ENCODE assay signal across 19 cellular contexts in the genomic region with DNA sequence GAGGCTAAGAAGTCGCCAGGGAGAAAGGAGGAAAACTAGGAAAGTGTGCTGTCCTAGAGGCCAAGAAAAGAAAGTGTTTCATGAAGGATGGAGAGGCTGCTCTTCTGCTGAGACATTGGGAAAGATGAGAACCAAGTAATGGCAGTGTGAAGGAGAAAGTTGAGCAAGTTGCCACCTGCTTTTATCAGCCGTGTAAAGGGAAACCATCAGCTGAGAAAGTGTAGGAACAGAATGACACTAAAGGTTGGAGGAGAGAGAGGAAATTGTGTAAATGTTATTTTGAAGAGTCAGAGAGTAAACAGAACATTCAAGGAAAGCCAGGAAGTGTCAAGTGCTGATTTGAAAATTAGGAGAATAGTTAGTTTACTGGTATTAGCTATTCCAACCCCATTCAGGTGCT.
DNase-seq lines count a peak whose midpoint lies in the region; ATAC-seq, FAIRE-seq and TF ChIP-seq lines count a peak whose summit lies in the region.
"Had no signal": no experiment of that assay in that cellular context is flagged by ENCODE, and none has a peak within 500 bp of the region (broad histone marks: within the 10 kb centered on the region; RNA-seq: fewer than 3 reads in every experiment).

No MANE protein-coding gene starts in this region.

- peaks cover 23% of the 10 kb centered on the region for H3K4me1 ChIP-seq in A549
- H3K4me1 ChIP-seq in K562 (replicated peaks in 1 of 2; ENCODE audit: control insufficient read depth in 2 of 2, insufficient read depth in 2 of 2, low read length in 2 of 2) = peaks cover 7 to 33% of the 10 kb centered on the region in 2 experiments; a peak in 4 of 5 replicates

- no peaks in the 10 kb centered on the region for H3K9me1 ChIP-seq in K562 (ENCODE audit: control insufficient read depth, insufficient read depth, low read length)

- no peaks in the 10 kb centered on the region for H3K79me2 ChIP-seq in K562 (ENCODE audit: control insufficient read depth, insufficient read depth, low read length)

- H3K4me3 ChIP-seq in A549 (no peak overlapping the region), K562 (no peak overlapping the region), epithelial cell of esophagus (ENCODE audit: low read length) (no peak overlapping the region)
- H3K4me3 ChIP-seq: BLaER1, GM12878 had no signal

- no peak; a peak in 1 of 6 replicates for ATAC-seq in A549
- no peak for ATAC-seq in K562
- ATAC-seq in HG02852 (IDR thresholded peaks at IDR 0.05; ENCODE audit: unreplicated experiment) = no peak
- ATAC-seq: GM12878 had no signal

- H3K9ac ChIP-seq in K562 (ENCODE audit: insufficient read depth in 1 of 2, low read depth in 2 of 2, low read length in 2 of 2) = no peak overlapping the region
- H3K9ac ChIP-seq: BLaER1 had no signal

- H3K4me2 ChIP-seq in A549 (0 out of 3 replicates have a peak overlapping the region, but pooled peaks have one; percentile 2), K562 (ENCODE audit: insufficient read depth, low read length) (no peak overlapping the region)
- H3K4me2 ChIP-seq: BLaER1 had no signal

- H3K27me3 ChIP-seq in K562 (ENCODE audit: control insufficient read depth in 2 of 2, insufficient read depth in 2 of 2, low read length in 2 of 2) = no peaks in the 10 kb centered on the region
- H3K27me3 ChIP-seq: BLaER1 had no signal

- no TSS peak for BruUV-seq in K562 (replicated peaks; lab: Mats Ljungman, UMichigan)

- H3K27ac ChIP-seq in A549 (0 out of 6 replicates have a peak overlapping the region, but pooled peaks of 1 of the 2 experiments have one; percentile 11), K562 (ENCODE audit: extremely low read depth, low read depth, low read length) (no peak overlapping the region)
- H3K27ac ChIP-seq: 22Rv1, BLaER1 had no signal

- H2AFZ ChIP-seq in K562 (ENCODE audit: low read depth, low read length) = peak overlapping the region; percentile 81

- H4K20me1 ChIP-seq in K562 (replicated peaks; ENCODE audit: control insufficient read depth, insufficient read depth, low read length) = no peaks in the 10 kb centered on the region
- H4K20me1 ChIP-seq: BLaER1 had no signal

- H3K9me3 ChIP-seq in A549 (no peaks in the 10 kb centered on the region), K562 (replicated peaks; ENCODE audit: control insufficient read depth, insufficient read depth, low read depth, low read length) (no peaks in the 10 kb centered on the region)
- H3K9me3 ChIP-seq: BLaER1 had no signal

- TF ChIP-seq RAD21 in A549 (conservative IDR thresholded peaks at IDR 0.05 in 1 of 2, IDR thresholded peaks at IDR 0.05 in 1 of 2) = no peak
- TF ChIP-seq RAD21 in K562 (CRISPR knock-in tag; conservative IDR thresholded peaks at IDR 0.05 in 1 of 2, IDR thresholded peaks at IDR 0.05 in 1 of 2) = no peak

- no peak for FAIRE-seq in A549 (lab: Jason Lieb, UNC)
- no peak for FAIRE-seq in K562 (lab: Jason Lieb, UNC)
- FAIRE-seq: GM12878, H1, HTR-8/SVneo had no signal

- no peak for TF ChIP-seq EP300 in A549 (IDR thresholded peaks at IDR 0.05)
- TF ChIP-seq EP300 in K562 (IDR thresholded peaks at IDR 0.05; ENCODE audit: low read length) = no peak

- CTCF ChIA-PET in A549 (lab: Yijun Ruan, JAX) (no interaction called here), K562 (lab: Yijun Ruan, JAX; ENCODE audit: low intra/inter-chr PET ratio) (interaction anchor here (0.6 kb wide), 1 partner anchor 1297 kb away, joined by 4 read pairs; no protein-coding TSS in a partner anchor)

- H3K36me3 ChIP-seq in K562 (ENCODE audit: control insufficient read depth, insufficient read depth, low read length) = no peaks in the 10 kb centered on the region
- H3K36me3 ChIP-seq: BLaER1 had no signal

- WGBS in A549 (ENCODE audit: missing lambda C conversion rate) = 50% methylated on average over 2 of the region's 2 CpGs
- 20% methylated on average over 2 of the region's 2 CpGs for WGBS in K562 (ENCODE audit: insufficient coverage, low coverage, missing lambda C conversion rate)

- TF ChIP-seq POLR2A in A549 (IDR thresholded peaks at IDR 0.05; ENCODE audit: low read length) (no peak), K562 (conservative IDR thresholded peaks at IDR 0.05) (no peak)

- in situ Hi-C loops in K562 (cut with MboI) = no loop called here

- DNase-seq in A549 (ENCODE audit: low read depth in 1 of 2, low spot score in 1 of 2) (no peak), NCI-H460 (ENCODE audit: extremely low read depth, low read depth) (peak; percentile 9), K562 (ENCODE audit: extremely low read depth in 1 of 4, low spot score in 3 of 4) (no peak), epithelial cell of esophagus (ENCODE audit: low read depth) (peak; percentile 47), NCI-H1092 (lab: John Stamatoyannopoulos, UW) (no peak), germinal center (ENCODE audit: low spot score) (no peak), NCI-H524 (lab: John Stamatoyannopoulos, UW) (no peak)
- DNase-seq: CD4-positive, alpha-beta memory T cell; DMS153; DND-41; EL; H9; IMR-90 had no signal

- intact Hi-C loops in K562 (cut with micrococcal nuclease) = no loop called here

- POLR2A ChIA-PET in A549 (lab: Yijun Ruan, JAX) (no interaction called here), K562 (lab: Yijun Ruan, JAX) (no interaction called here)

- TF ChIP-seq CTCF in A549 (IDR thresholded peaks at IDR 0.05) = no peak
- TF ChIP-seq CTCF in K562 (IDR thresholded peaks at IDR 0.05 in 2 of 3, conservative IDR thresholded peaks at IDR 0.05 in 1 of 3; ENCODE audit: insufficient read depth in 2 of 3, low read depth in 1 of 3, low read length in 3 of 3) = no peak
- no peak for TF ChIP-seq CTCF in epithelial cell of esophagus (IDR thresholded peaks at IDR 0.05; ENCODE audit: insufficient read depth, low read depth, low read length, missing control alignments)

TF ChIP-seq in A549, 52 proteins besides CTCF, POLR2A, EP300 and RAD21:
- TF ChIP-seq ZNF302 (CRISPR knock-in tag; IDR thresholded peaks at IDR 0.05) = no peak
- TF ChIP-seq, protein P1, sequence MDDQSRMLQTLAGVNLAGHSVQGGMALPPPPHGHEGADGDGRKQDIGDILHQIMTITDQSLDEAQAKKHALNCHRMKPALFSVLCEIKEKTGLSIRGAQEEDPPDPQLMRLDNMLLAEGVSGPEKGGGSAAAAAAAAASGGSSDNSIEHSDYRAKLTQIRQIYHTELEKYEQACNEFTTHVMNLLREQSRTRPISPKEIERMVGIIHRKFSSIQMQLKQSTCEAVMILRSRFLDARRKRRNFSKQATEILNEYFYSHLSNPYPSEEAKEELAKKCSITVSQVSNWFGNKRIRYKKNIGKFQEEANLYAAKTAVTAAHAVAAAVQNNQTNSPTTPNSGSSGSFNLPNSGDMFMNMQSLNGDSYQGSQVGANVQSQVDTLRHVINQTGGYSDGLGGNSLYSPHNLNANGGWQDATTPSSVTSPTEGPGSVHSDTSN (IDR thresholded peaks at IDR 0.05) = no peak
- no peak for TF ChIP-seq FOXS1 (CRISPR knock-in tag; IDR thresholded peaks at IDR 0.05)
- no peak for TF ChIP-seq FOSL2 (IDR thresholded peaks at IDR 0.05)
- TF ChIP-seq FOSL2 (CRISPR knock-in tag; IDR thresholded peaks at IDR 0.05) = no peak
- TF ChIP-seq SMC3 (IDR thresholded peaks at IDR 0.05) = no peak
- TF ChIP-seq HDAC2 (IDR thresholded peaks at IDR 0.05) = no peak
- TF ChIP-seq, protein P2, sequence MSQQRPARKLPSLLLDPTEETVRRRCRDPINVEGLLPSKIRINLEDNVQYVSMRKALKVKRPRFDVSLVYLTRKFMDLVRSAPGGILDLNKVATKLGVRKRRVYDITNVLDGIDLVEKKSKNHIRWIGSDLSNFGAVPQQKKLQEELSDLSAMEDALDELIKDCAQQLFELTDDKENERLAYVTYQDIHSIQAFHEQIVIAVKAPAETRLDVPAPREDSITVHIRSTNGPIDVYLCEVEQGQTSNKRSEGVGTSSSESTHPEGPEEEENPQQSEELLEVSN (IDR thresholded peaks at IDR 0.05; ENCODE audit: borderline replicate concordance, low read depth) = no peak
- no peak for TF ChIP-seq ZFP36 (IDR thresholded peaks at IDR 0.05; ENCODE audit: borderline replicate concordance, partially characterized antibody)
- no peak for TF ChIP-seq KDM1A (IDR thresholded peaks at IDR 0.05; ENCODE audit: low read depth)
- no peak for TF ChIP-seq TP53 (CRISPR knock-in tag; IDR thresholded peaks at IDR 0.05)

TF ChIP-seq in K562, 482 proteins besides CTCF, POLR2A, EP300 and RAD21 (continues in another document):
- no peak for TF ChIP-seq BCL6 (CRISPR knock-in tag; IDR thresholded peaks at IDR 0.05)
- no peak for TF ChIP-seq CBX3 (IDR thresholded peaks at IDR 0.05; ENCODE audit: borderline replicate concordance in 1 of 2, low read length in 2 of 2)
- no peak for TF ChIP-seq EP400 (IDR thresholded peaks at IDR 0.05)
- TF ChIP-seq ZNF445 (CRISPR knock-in tag; IDR thresholded peaks at IDR 0.05; ENCODE audit: low read depth) = no peak

Comparison
In these comparisons a context has a peak if more than half of its experiments do, and no peak if none do; other contexts are left out.
1. DNase-seq: peak in NCI-H460 (single experiment) and epithelial cell of esophagus (single experiment); none in A549 (0 of 2), K562 (0 of 4), NCI-H1092 (single experiment), germinal center (single experiment) and NCI-H524 (0 of 2).